In genomic region chr14:91912035-91912434, GRCh38 we compare ENCODE assay signal across 14 cellular contexts. TPM values are rescaled to one million over a fixed set of nuclear protein-coding genes. Genes with fewer than 3 reads are reported as not detected.
DNase-seq lines count a peak whose midpoint lies in the region; ATAC-seq and TF ChIP-seq lines count a peak whose summit lies in the region.
"Had no signal": no experiment of that assay in that cellular context is flagged by ENCODE, and none has a peak within 500 bp of the region (broad histone marks: within the 10 kb centered on the region; RNA-seq: fewer than 3 reads in every experiment).

No MANE protein-coding gene starts in this region.

- H3K4me2 ChIP-seq in SU-DHL-6 (ENCODE audit: low read depth, low read length, poor library complexity, severe bottlenecking), result peak overlapping the region; percentile 28
- H3K4me2 ChIP-seq: SK-N-SH had no signal

- H3K27me3 ChIP-seq in left ventricle myocardium inferior (ENCODE audit: low read depth) (peaks cover 27% of the 10 kb centered on the region), right atrium auricular region (no peaks in the 10 kb centered on the region), SU-DHL-6 (ENCODE audit: low read length) (no peaks in the 10 kb centered on the region), left lung (no peaks in the 10 kb centered on the region), thyroid gland (no peaks in the 10 kb centered on the region), tibial artery (no peaks in the 10 kb centered on the region)

- 79 to 80% methylated on average over 5 of the region's 5 CpGs for WGBS in thyroid gland, 2 donors

- TF ChIP-seq CTCF in left ventricle myocardium inferior (IDR thresholded peaks at IDR 0.05; ENCODE audit: borderline replicate concordance) (no peak), right atrium auricular region (IDR thresholded peaks at IDR 0.05) (no peak), SU-DHL-6 (IDR thresholded peaks at IDR 0.05; ENCODE audit: insufficient read depth, low read length, poor library complexity, severe bottlenecking) (no peak), left lung (IDR thresholded peaks at IDR 0.05) (no peak), thyroid gland (IDR thresholded peaks at IDR 0.05) (no peak), tibial artery (IDR thresholded peaks at IDR 0.05) (no peak), natural killer cell (IDR thresholded peaks at IDR 0.05) (no peak)

- H3K9ac ChIP-seq in SU-DHL-6 (ENCODE audit: low read length), result no peak overlapping the region
- H3K9ac ChIP-seq: SK-N-SH had no signal

- DNase-seq in left ventricle myocardium inferior (no peak), right atrium auricular region (ENCODE audit: low spot score) (no peak), left lung (no peak), thyroid gland (no peak), tibial artery (no peak), natural killer cell (no peak)
- DNase-seq: NCI-H2029 treated with DMSO at 0.1 percent for 48 hours, psoas muscle had no signal

- peaks cover 7% of the 10 kb centered on the region for H3K36me3 ChIP-seq in left ventricle myocardium inferior
- H3K36me3 ChIP-seq in right atrium auricular region, result no peaks in the 10 kb centered on the region
- no peaks in the 10 kb centered on the region for H3K36me3 ChIP-seq in SU-DHL-6 (ENCODE audit: low read length)
- no peaks in the 10 kb centered on the region for H3K36me3 ChIP-seq in left lung
- H3K36me3 ChIP-seq in thyroid gland, result no peaks in the 10 kb centered on the region
- H3K36me3 ChIP-seq in tibial artery, result peaks cover 0 to 7% (median 0%) of the 10 kb centered on the region in 3 donors

- H3K27ac ChIP-seq in left ventricle myocardium inferior (replicated peaks) (peak overlapping the region; percentile 15), right atrium auricular region (no peak overlapping the region), SU-DHL-6 (ENCODE audit: low read depth, low read length) (no peak overlapping the region), left lung (no peak overlapping the region), thyroid gland (no peak overlapping the region), tibial artery (peak overlapping the region in 1 of 2 donors; percentile 12)
- H3K27ac ChIP-seq: HL-60, psoas muscle had no signal

- H3K9me3 ChIP-seq in left ventricle myocardium inferior (replicated peaks) (peaks cover 9% of the 10 kb centered on the region), right atrium auricular region (peaks cover 0 to 10% of the 10 kb centered on the region in 2 donors), SU-DHL-6 (ENCODE audit: insufficient read depth, low read length) (no peaks in the 10 kb centered on the region), left lung (no peaks in the 10 kb centered on the region), thyroid gland (no peaks in the 10 kb centered on the region), tibial artery (no peaks in the 10 kb centered on the region)
- H3K9me3 ChIP-seq: psoas muscle, SK-N-SH had no signal

- peak; percentile 66 for ATAC-seq in left lung
- no peak for ATAC-seq in HG03280 (IDR thresholded peaks at IDR 0.05; ENCODE audit: unreplicated experiment)
- no peak for ATAC-seq in natural killer cell

- H4K20me1 ChIP-seq in SU-DHL-6 (ENCODE audit: low read depth, low read length), result no peaks in the 10 kb centered on the region

- H3K4me3 ChIP-seq in left ventricle myocardium inferior (no peak overlapping the region), right atrium auricular region (no peak overlapping the region), SU-DHL-6 (ENCODE audit: insufficient read depth, low read length, poor library complexity, severe bottlenecking) (no peak overlapping the region), left lung (no peak overlapping the region), thyroid gland (replicated peaks in 1 of 3) (no peak overlapping the region), tibial artery (no peak overlapping the region)
- H3K4me3 ChIP-seq: psoas muscle, skin epidermis had no signal

- no peaks in the 10 kb centered on the region for H3K36me3 Mint-ChIP-seq in natural killer cell
- H3K36me3 Mint-ChIP-seq: activated naive CD8-positive, alpha-beta T cell treated with anti-CD3 and anti-CD28 coated beads for 36 hours had no signal

- TF ChIP-seq POLR2A in thyroid gland (IDR thresholded peaks at IDR 0.05), result no peak

- peaks cover 11% of the 10 kb centered on the region for H3K4me1 ChIP-seq in left ventricle myocardium inferior
- no peaks in the 10 kb centered on the region for H3K4me1 ChIP-seq in right atrium auricular region
- peaks cover 10 to 23% of the 10 kb centered on the region in 2 donors for H3K4me1 ChIP-seq in left lung
- no peaks in the 10 kb centered on the region for H3K4me1 ChIP-seq in thyroid gland
- peaks cover 0 to 21% (median 8%) of the 10 kb centered on the region in 4 donors for H3K4me1 ChIP-seq in tibial artery
- H3K4me1 ChIP-seq: psoas muscle had no signal

- no peaks in the 10 kb centered on the region for H3K79me2 ChIP-seq in SU-DHL-6 (ENCODE audit: insufficient read depth, low read length)

- no peak overlapping the region for H3K4me3 Mint-ChIP-seq in natural killer cell
- H3K4me3 Mint-ChIP-seq: activated naive CD8-positive, alpha-beta T cell treated with anti-CD3 and anti-CD28 coated beads for 36 hours had no signal

- H3K9me3 Mint-ChIP-seq in natural killer cell, result no peaks in the 10 kb centered on the region

- no peaks in the 10 kb centered on the region for H3K9me2 ChIP-seq in SU-DHL-6 (replicated peaks; ENCODE audit: insufficient read depth, low read length)
- H3K9me2 ChIP-seq: SK-N-SH had no signal

- no peaks in the 10 kb centered on the region for H3K27me3 Mint-ChIP-seq in natural killer cell (ENCODE audit: low read depth in 2 of 2)
- H3K27me3 Mint-ChIP-seq: activated naive CD8-positive, alpha-beta T cell treated with anti-CD3 and anti-CD28 coated beads for 36 hours had no signal

- no peak overlapping the region for H3K27ac Mint-ChIP-seq in natural killer cell
- H3K27ac Mint-ChIP-seq: activated naive CD8-positive, alpha-beta T cell treated with anti-CD3 and anti-CD28 coated beads for 36 hours had no signal

- no peaks in the 10 kb centered on the region for H3F3A ChIP-seq in SU-DHL-6 (ENCODE audit: insufficient read depth)

- peak overlapping the region; percentile 1 for H2AFZ ChIP-seq in SU-DHL-6 (ENCODE audit: low read depth, low read length, severe bottlenecking)

- peaks cover 31 to 40% of the 10 kb centered on the region in 2 donors for H3K4me1 Mint-ChIP-seq in natural killer cell

- intact Hi-C loops in left ventricle myocardium inferior (cut with micrococcal nuclease) (loop anchor here (5.0 kb wide), 1 partner anchor 260 kb away; no protein-coding TSS in a partner anchor), left lung (cut with DNase I) (no loop called here), thyroid gland (cut with DNase I) (loop anchor here (5.0 kb wide), 1 partner anchor 265 kb away; no protein-coding TSS in a partner anchor), tibial artery (cut with DNase I; ENCODE audit: low total_unique reads) (no loop called here), natural killer cell (cut with micrococcal nuclease) (no loop called here)

RNA-seq across cellular contexts. Expression of gene FBLN5, which starts 35.5 kb away (rescaled TPM):
- total RNA-seq in left ventricle myocardium inferior, result 62.5 TPM
- 100 to 1,000 TPM; 125 to 132 TPM for total RNA-seq in right atrium auricular region
- total RNA-seq in left lung, result 100 to 1,000 TPM in 1 of 2 donors, 10 to 100 TPM in 1; 84.5 to 125 TPM
- 100 to 1,000 TPM in 1 of 4 donors, 10 to 100 TPM in 3; 71.5 to 110 (median 86.4) TPM for total RNA-seq in thyroid gland
- total RNA-seq in natural killer cell, result 1 to 10 TPM in 2 of 3 donors, under 1 TPM in 1; 0.56 to 1.3 (median 1.1) TPM

RNA-seq across cellular contexts. Expression of gene TC2N, which starts 44.7 kb away (rescaled TPM):
- total RNA-seq in left ventricle myocardium inferior (4.1 TPM), right atrium auricular region (10 to 100 TPM in 1 of 2 donors, 1 to 10 TPM in 1; 3.9 to 12.5 TPM), left lung (10 to 100 TPM; 43.6 to 58.1 TPM), thyroid gland (100 to 1,000 TPM in 1 of 4 donors, 10 to 100 TPM in 3; 57.5 to 102 (median 78.0) TPM), natural killer cell (100 to 1,000 TPM in 2 of 3 donors, 10 to 100 TPM in 1; 83.1 to 157 (median 126) TPM)

Comparison
In these comparisons a context has a peak if more than half of its experiments do, and no peak if none do; other contexts are left out.
1. RNA of gene FBLN5, which starts 35.5 kb away (total RNA-seq): 125 to 132 TPM in right atrium auricular region, 84.5 to 125 TPM in left lung, 71.5 to 110 TPM in thyroid gland and 62.5 TPM in left ventricle myocardium inferior (single experiment); 0.56 to 1.3 TPM in natural killer cell; every median in the first group is over 10 times any median in the second.
2. intact Hi-C loops: an anchor here in left ventricle myocardium inferior (5.0 kb wide) and thyroid gland (5.0 kb wide); none called in left lung, tibial artery and natural killer cell.